2 cellular contexts compared by ENCODE assay signal in genomic region chr1:9821710-9822109, GRCh38.
TF ChIP-seq lines count a peak whose summit lies in the region.

No MANE protein-coding gene starts in this region.

TF ChIP-seq in HepG2, 621 proteins besides CTCF, POLR2A, EP300 and RAD21 (continued from another document):
- TF ChIP-seq STAT6 (CRISPR knock-in tag; IDR thresholded peaks at IDR 0.05; ENCODE audit: borderline replicate concordance) = no peak
TF ChIP-seq in HepG2: peak in this region for 0.

TF ChIP-seq in WTC11, 78 proteins besides CTCF, POLR2A, EP300 and RAD21 (continued from another document):
- TF ChIP-seq ZNF281 (CRISPR knock-in tag; IDR thresholded peaks at IDR 0.05) (no peak), KAT7 (CRISPR knock-in tag; IDR thresholded peaks at IDR 0.05; ENCODE audit: borderline replicate concordance) (no peak), JUN (CRISPR knock-in tag; IDR thresholded peaks at IDR 0.05) (no peak), SMAD4 (CRISPR knock-in tag; IDR thresholded peaks at IDR 0.05) (no peak), ATF3 (CRISPR knock-in tag; conservative IDR thresholded peaks at IDR 0.05) (no peak), MYBL2 (CRISPR knock-in tag; IDR thresholded peaks at IDR 0.05) (no peak), NFE2L1 (CRISPR knock-in tag; IDR thresholded peaks at IDR 0.05) (no peak), SOX15 (CRISPR knock-in tag; IDR thresholded peaks at IDR 0.05) (no peak), GTF2I (CRISPR knock-in tag; conservative IDR thresholded peaks at IDR 0.05) (no peak)
